In the genomic region with DNA sequence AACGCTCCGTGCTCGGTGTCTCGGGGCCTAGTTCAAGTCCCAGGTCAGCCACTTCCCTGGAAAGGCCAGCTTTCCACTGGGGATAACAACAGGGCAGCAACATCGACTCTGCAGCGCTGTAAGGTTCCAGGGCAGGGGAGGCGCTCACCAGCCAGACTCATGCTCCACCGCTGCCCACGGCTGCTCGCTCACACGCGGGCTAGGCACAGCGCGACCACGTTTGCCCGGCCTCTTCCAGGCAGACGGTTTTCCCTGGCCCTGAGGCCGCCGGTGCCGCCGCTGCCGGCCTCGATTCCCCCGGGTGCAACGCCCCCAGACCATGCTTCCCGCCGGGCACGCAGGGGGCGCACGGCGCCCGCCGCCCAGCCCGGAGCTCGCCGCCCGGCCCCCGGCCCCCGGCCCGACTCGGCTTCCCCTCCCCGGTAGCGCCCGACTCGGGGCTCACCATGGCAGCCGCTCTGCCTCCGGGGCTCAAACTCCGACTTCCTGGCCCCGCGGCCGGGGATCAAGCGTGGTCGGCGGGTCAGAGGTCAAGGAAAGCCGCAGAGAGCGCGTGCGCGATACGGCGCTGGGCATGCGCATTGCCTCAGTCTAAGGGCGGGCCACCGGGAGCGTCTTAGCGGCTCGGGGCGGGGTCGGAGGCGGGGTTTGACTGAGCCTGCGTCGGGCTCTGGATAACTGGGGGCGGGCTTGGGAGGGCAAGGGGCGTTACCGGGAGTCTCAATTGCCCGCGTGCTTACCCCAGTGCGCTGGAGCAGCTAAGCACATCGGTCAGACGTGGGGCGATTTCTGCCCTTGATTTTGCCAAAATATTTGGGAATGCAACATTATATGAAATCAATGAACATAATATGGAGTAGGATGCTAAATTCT, we compare ENCODE assay signal across 1 cellular context.
TF ChIP-seq lines count a peak whose summit lies in the region.

A gene (minus strand): TSS at position 535 of the 873 bp plus-strand sequence. CDS start 87 bp downstream, at position 448.

TF ChIP-seq in GM23338, 12 proteins besides CTCF, POLR2A, EP300 and RAD21:
- peak; percentile 85 for TF ChIP-seq POLR2AphosphoS5 (IDR thresholded peaks at IDR 0.05; ENCODE audit: low read depth)
- no peak for TF ChIP-seq JUNB (IDR thresholded peaks at IDR 0.05; ENCODE audit: unreplicated experiment)
- TF ChIP-seq ZNF114 (CRISPR knock-in tag; IDR thresholded peaks at IDR 0.05), result no peak
- TF ChIP-seq, protein P1, sequence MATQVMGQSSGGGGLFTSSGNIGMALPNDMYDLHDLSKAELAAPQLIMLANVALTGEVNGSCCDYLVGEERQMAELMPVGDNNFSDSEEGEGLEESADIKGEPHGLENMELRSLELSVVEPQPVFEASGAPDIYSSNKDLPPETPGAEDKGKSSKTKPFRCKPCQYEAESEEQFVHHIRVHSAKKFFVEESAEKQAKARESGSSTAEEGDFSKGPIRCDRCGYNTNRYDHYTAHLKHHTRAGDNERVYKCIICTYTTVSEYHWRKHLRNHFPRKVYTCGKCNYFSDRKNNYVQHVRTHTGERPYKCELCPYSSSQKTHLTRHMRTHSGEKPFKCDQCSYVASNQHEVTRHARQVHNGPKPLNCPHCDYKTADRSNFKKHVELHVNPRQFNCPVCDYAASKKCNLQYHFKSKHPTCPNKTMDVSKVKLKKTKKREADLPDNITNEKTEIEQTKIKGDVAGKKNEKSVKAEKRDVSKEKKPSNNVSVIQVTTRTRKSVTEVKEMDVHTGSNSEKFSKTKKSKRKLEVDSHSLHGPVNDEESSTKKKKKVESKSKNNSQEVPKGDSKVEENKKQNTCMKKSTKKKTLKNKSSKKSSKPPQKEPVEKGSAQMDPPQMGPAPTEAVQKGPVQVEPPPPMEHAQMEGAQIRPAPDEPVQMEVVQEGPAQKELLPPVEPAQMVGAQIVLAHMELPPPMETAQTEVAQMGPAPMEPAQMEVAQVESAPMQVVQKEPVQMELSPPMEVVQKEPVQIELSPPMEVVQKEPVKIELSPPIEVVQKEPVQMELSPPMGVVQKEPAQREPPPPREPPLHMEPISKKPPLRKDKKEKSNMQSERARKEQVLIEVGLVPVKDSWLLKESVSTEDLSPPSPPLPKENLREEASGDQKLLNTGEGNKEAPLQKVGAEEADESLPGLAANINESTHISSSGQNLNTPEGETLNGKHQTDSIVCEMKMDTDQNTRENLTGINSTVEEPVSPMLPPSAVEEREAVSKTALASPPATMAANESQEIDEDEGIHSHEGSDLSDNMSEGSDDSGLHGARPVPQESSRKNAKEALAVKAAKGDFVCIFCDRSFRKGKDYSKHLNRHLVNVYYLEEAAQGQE (IDR thresholded peaks at IDR 0.05; ENCODE audit: unreplicated experiment), result no peak
- TF ChIP-seq, protein P2, sequence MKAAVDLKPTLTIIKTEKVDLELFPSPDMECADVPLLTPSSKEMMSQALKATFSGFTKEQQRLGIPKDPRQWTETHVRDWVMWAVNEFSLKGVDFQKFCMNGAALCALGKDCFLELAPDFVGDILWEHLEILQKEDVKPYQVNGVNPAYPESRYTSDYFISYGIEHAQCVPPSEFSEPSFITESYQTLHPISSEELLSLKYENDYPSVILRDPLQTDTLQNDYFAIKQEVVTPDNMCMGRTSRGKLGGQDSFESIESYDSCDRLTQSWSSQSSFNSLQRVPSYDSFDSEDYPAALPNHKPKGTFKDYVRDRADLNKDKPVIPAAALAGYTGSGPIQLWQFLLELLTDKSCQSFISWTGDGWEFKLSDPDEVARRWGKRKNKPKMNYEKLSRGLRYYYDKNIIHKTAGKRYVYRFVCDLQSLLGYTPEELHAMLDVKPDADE (IDR thresholded peaks at IDR 0.05), result peak; percentile 22; the same call in 1 of the 2 replicates
- TF ChIP-seq ZNF331 (CRISPR knock-in tag; IDR thresholded peaks at IDR 0.05; ENCODE audit: low read depth), result no peak
- TF ChIP-seq STAT1 (IDR thresholded peaks at IDR 0.05; ENCODE audit: unreplicated experiment), result no peak
